ENCODE assay signal across 8 cellular contexts in the genomic region with DNA sequence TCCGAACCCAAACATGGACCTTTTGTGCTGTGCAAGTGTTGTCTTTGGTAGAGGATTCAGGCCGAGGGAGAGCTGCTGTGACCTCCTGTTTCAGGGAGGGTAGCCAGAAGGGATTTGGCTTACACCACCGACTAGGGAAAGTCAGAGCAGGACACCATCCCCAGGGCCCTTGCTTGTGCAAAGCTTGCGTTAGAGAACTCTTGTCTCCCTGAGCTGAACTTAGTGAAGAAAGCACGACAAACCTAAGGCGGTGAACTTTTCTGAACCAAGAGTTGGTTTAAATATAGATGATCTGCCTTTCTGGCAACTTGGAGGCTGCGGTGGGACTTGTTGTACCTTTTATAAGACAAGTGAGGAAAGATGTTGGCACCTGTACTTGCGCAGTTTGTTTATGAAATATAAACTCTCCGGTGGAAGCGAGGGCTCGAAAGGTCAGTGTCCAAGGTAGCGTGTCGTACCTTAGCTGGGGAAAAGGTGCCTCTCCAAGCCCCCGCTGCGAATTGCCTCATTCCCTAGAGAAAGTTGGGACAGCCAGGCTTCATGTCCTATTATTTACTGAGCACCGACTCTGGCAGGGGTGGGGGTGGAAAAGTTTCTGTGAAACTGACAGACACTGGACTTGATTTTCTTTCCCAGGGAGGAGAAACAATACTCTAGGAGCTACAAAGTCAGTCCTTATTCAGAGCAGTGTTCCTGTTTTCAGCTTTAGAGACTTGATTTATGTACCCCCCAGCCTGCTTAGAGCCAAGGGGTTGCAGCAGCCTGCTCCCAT. TPM values are rescaled to one million over a fixed set of nuclear protein-coding genes. Genes with fewer than 3 reads are reported as not detected.
DNase-seq lines count a peak whose midpoint lies in the region; FAIRE-seq and TF ChIP-seq lines count a peak whose summit lies in the region.
"Had no signal": no experiment of that assay in that cellular context is flagged by ENCODE, and none has a peak within 500 bp of the region (broad histone marks: within the 10 kb centered on the region; RNA-seq: fewer than 3 reads in every experiment).

No MANE protein-coding gene starts in this region.

- H3K27ac Mint-ChIP-seq in mesothelial cell of epicardium = peak overlapping the region; percentile 98

- 76% methylated on average over 16 of the region's 16 CpGs; no CpG with 5 or more reads in 1 of the 2 experiments for WGBS in H1 (ENCODE audit: extremely low coverage in 1 of 2, insufficient coverage in 1 of 2, insufficient read length in 1 of 2, insufficient replicate concordance in 2 of 2, low coverage in 1 of 2, low lambda C conversion rate in 2 of 2, missing lambda C conversion rate in 1 of 2), 2 experiments
- WGBS in thymus = 82% methylated on average over 16 of the region's 16 CpGs

- no peaks in the 10 kb centered on the region for H3K23me2 ChIP-seq in H1 (ENCODE audit: low read depth, low read length)

- CTCF ChIA-PET in RWPE1 (lab: Yijun Ruan, JAX) = interaction anchor here (0.6 to 0.8 kb wide), 2 partner anchors 35 to 37 kb away, joined by 4 to 5 read pairs; no protein-coding TSS in a partner anchor
- CTCF ChIA-PET in H1 (lab: Charles Lee; ENCODE audit: partially characterized antibody) = interaction anchor here (1.1 to 1.5 kb wide), 4 partner anchors 21 to 96 kb away, joined by 3 to 6 read pairs (median 4); no protein-coding TSS in a partner anchor

- H3K9ac ChIP-seq in H1 (replicated peaks in 1 of 4; ENCODE audit: extremely low read depth in 1 of 4, low read depth in 3 of 4, low read length in 3 of 4) = no peak overlapping the region

- no peak for TF ChIP-seq POLR2A in H1 (IDR thresholded peaks at IDR 0.05; ENCODE audit: control extremely low read depth in 1 of 2, low read depth in 2 of 2, low read length in 2 of 2)

- H3K14ac ChIP-seq in H1 (ENCODE audit: insufficient read length) = no peak overlapping the region

- DNase-seq in RWPE1 (ENCODE audit: low spot score) (no peak), H1 (ENCODE audit: low read depth in 1 of 2, low spot score in 2 of 2) (no peak), mesothelial cell of epicardium (ENCODE audit: low spot score in 2 of 2, unreplicated experiment in 2 of 2) (no peak), NCI-H2081 (lab: John Stamatoyannopoulos, UW) (no peak), putamen (ENCODE audit: low spot score) (no peak), T-helper 1 cell (no peak)

- TF ChIP-seq CTCF in RWPE1 (conservative IDR thresholded peaks at IDR 0.05; ENCODE audit: low read depth) (no peak), H1 (IDR thresholded peaks at IDR 0.05; ENCODE audit: control extremely low read depth in 1 of 3, insufficient read depth in 1 of 3, low read depth in 1 of 3, low read length in 3 of 3) (no peak), mesothelial cell of epicardium (IDR thresholded peaks at IDR 0.05; ENCODE audit: unreplicated experiment) (no peak)

- H2BK12ac ChIP-seq in H1 (ENCODE audit: low read depth, low read length) = peak overlapping the region; percentile 77; the same call in 1 of the 2 replicates

- H2BK20ac ChIP-seq in H1 (ENCODE audit: low read length) = no peak overlapping the region

- peak overlapping the region; percentile 38 for H3K4ac ChIP-seq in H1 (replicated peaks; ENCODE audit: insufficient read length, low read depth, low read length)

- H4K20me1 ChIP-seq in H1 (replicated peaks in 1 of 2; ENCODE audit: control insufficient read depth in 1 of 2, insufficient read depth in 2 of 2, low read length in 2 of 2) = no peaks in the 10 kb centered on the region

- no peak for FAIRE-seq in H1 (lab: Jason Lieb, UNC)

- H3K27me3 Mint-ChIP-seq in mesothelial cell of epicardium (ENCODE audit: low read depth) = no peaks in the 10 kb centered on the region
- H3K27me3 Mint-ChIP-seq: IgD-negative memory B cell had no signal

- 0 out of 2 replicates have a peak overlapping the region, but pooled peaks have one; percentile 15 for H2BK5ac ChIP-seq in H1 (ENCODE audit: low read depth, low read length)

- POLR2A ChIA-PET in RWPE1 (lab: Yijun Ruan, JAX; ENCODE audit: low non-redundant PET) = no interaction called here
- POLR2A ChIA-PET in H1 (lab: Charles Lee; ENCODE audit: partially characterized antibody) = interaction anchor here (0.6 to 4.8 kb wide), 8 partner anchors 10 to 77 kb away, joined by 3 to 40 read pairs (median 4); a partner anchor contains a TSS

- H3K18ac ChIP-seq in H1 (ENCODE audit: extremely low read depth, low read length) = no peak overlapping the region

- H3K9me3 ChIP-seq in H1 (ENCODE audit: insufficient read depth in 2 of 2, low read depth in 1 of 2, low read length in 1 of 2) (no peaks in the 10 kb centered on the region), thymus (ENCODE audit: control insufficient read depth) (no peaks in the 10 kb centered on the region)

- peaks cover 77% of the 10 kb centered on the region for H3K4me1 Mint-ChIP-seq in mesothelial cell of epicardium

- no peaks in the 10 kb centered on the region for H3K9me3 Mint-ChIP-seq in mesothelial cell of epicardium
- H3K9me3 Mint-ChIP-seq: IgD-negative memory B cell had no signal

- H3K36me3 ChIP-seq in H1 (ENCODE audit: control insufficient read depth in 2 of 4, insufficient read depth in 4 of 4, low read length in 3 of 4) (no peaks in the 10 kb centered on the region), thymus (ENCODE audit: control insufficient read depth, insufficient read depth) (no peaks in the 10 kb centered on the region)

- no peaks in the 10 kb centered on the region for H3K79me2 ChIP-seq in H1 (ENCODE audit: control insufficient read depth in 1 of 2, insufficient read depth in 2 of 2, low read length in 2 of 2)

- TF ChIP-seq EP300 in H1 (IDR thresholded peaks at IDR 0.05; ENCODE audit: borderline replicate concordance in 1 of 2, low read depth in 2 of 2, low read length in 2 of 2) = no peak

- no peak overlapping the region for H4K91ac ChIP-seq in H1 (replicated peaks; ENCODE audit: insufficient read length, low read length)

- H3K4me3 ChIP-seq in H1 (ENCODE audit: extremely low read depth in 1 of 4, insufficient read depth in 2 of 4, low read depth in 3 of 4, low read length in 4 of 4) (0 out of 8 replicates have a peak overlapping the region, but pooled peaks of 1 of the 4 experiments have one; percentile 41), thymus (ENCODE audit: low read length) (peak overlapping the region; percentile 57)

- H3K27ac ChIP-seq in RWPE1 (peak overlapping the region; percentile 99), H1 (ENCODE audit: low read depth, low read length) (no peak overlapping the region), thymus (ENCODE audit: low read depth) (peak overlapping the region; percentile 88)

- peaks cover 6% of the 10 kb centered on the region; the same call in 1 of the 2 replicates for H3K79me1 ChIP-seq in H1 (ENCODE audit: low read depth, low read length)

- no peak overlapping the region for H3K23ac ChIP-seq in H1 (ENCODE audit: insufficient read length)

- peak overlapping the region; percentile 70 for H3K4me3 Mint-ChIP-seq in mesothelial cell of epicardium
- H3K4me3 Mint-ChIP-seq: IgD-negative memory B cell had no signal

- no peak overlapping the region for H4K5ac ChIP-seq in H1 (ENCODE audit: insufficient read length, low read depth, low read length)

- H3K4me1 ChIP-seq in H1 (replicated peaks in 1 of 4; ENCODE audit: control insufficient read depth in 3 of 4, insufficient read depth in 4 of 4, low read length in 3 of 4) (peaks cover 21 to 27% (median 24%) of the 10 kb centered on the region in 4 experiments), thymus (ENCODE audit: control insufficient read depth, insufficient read depth, low read length) (peaks cover 42% of the 10 kb centered on the region)

- TF ChIP-seq RAD21 in H1 (IDR thresholded peaks at IDR 0.05 in 1 of 2, conservative IDR thresholded peaks at IDR 0.05 in 1 of 2; ENCODE audit: low read depth in 2 of 2, low read length in 2 of 2) = no peak

- no peak overlapping the region; the same call in 1 of the 2 replicates for H2AK5ac ChIP-seq in H1 (ENCODE audit: low read depth, low read length)

- H3K4me2 ChIP-seq in H1 (ENCODE audit: insufficient read depth in 1 of 2, low read depth in 2 of 2, low read length in 2 of 2) = peak overlapping the region; percentile 57 to 67; a peak in 3 of 4 replicates

- H2BK15ac ChIP-seq in H1 (ENCODE audit: low read length) = peak overlapping the region; percentile 73; the same call in 1 of the 2 replicates

- no peak overlapping the region for H2AFZ ChIP-seq in H1 (ENCODE audit: low read length)

- H3K36me3 Mint-ChIP-seq in mesothelial cell of epicardium = no peaks in the 10 kb centered on the region

- H4K8ac ChIP-seq in H1 (ENCODE audit: extremely low read depth, insufficient read depth, low read length) = no peak overlapping the region

- H3K27me3 ChIP-seq in H1 (replicated peaks in 1 of 4; ENCODE audit: control insufficient read depth in 3 of 4, extremely low read depth in 1 of 4, insufficient read depth in 3 of 4, low read length in 3 of 4) (no peaks in the 10 kb centered on the region; a peak in 2 of 7 replicates), thymus (ENCODE audit: control insufficient read depth, insufficient read depth) (no peaks in the 10 kb centered on the region)

- H2BK120ac ChIP-seq in H1 (replicated peaks; ENCODE audit: low read depth, low read length) = no peak overlapping the region

- no peak overlapping the region for H3K56ac ChIP-seq in H1 (replicated peaks; ENCODE audit: insufficient read length, low read depth, low read length)

TF ChIP-seq in H1, 55 proteins besides CTCF, POLR2A, EP300 and RAD21 (continues in another document):
- TF ChIP-seq SUZ12 (IDR thresholded peaks at IDR 0.05; ENCODE audit: low read length) = no peak
- no peak for TF ChIP-seq RNF2 (IDR thresholded peaks at IDR 0.05; ENCODE audit: borderline replicate concordance, low read depth, low read length, missing control alignments, poor library complexity, severe bottlenecking)
- no peak for TF ChIP-seq RBBP5 (IDR thresholded peaks at IDR 0.05; ENCODE audit: borderline replicate concordance, low read depth, low read length)
- TF ChIP-seq FOSL1 (IDR thresholded peaks at IDR 0.05; ENCODE audit: insufficient read depth, low read depth, low read length) = no peak
- TF ChIP-seq SIX5 (IDR thresholded peaks at IDR 0.05; ENCODE audit: low read depth, low read length) = no peak
- no peak for TF ChIP-seq POU5F1 (IDR thresholded peaks at IDR 0.05; ENCODE audit: low read depth, low read length)
- TF ChIP-seq JUN (IDR thresholded peaks at IDR 0.05; ENCODE audit: low read depth, low read length) = no peak
- TF ChIP-seq TCF12 (IDR thresholded peaks at IDR 0.05; ENCODE audit: low read depth, low read length) = no peak

RNA-seq across cellular contexts. Expression of a gene that starts 31.6 kb away (rescaled TPM):
- 26.2 and 26.6 TPM in 2 replicates for total RNA-seq in H1 (2021; fragmentation: NEBNext Ultra II Directional; extraction: Animal tissue kit (Norgen Biotek cat#: 25700))
- polyA plus RNA-seq in H1 (2011; rRNA removed) = 29.9 and 37.0 TPM in 2 replicates
- 24.6 TPM for polyA plus RNA-seq in H1 (2011; cell fraction: cytosol; rRNA removed)
- 27.2 TPM for polyA plus RNA-seq in H1 (2011; cell fraction: nucleus; rRNA removed)
- polyA plus RNA-seq in H1 (2012, experiment 1 of 2) = 14.7 to 20.7 TPM (median 20.2 TPM) in 4 replicates
- 19.6 TPM for polyA plus RNA-seq in H1 (2012, experiment 2 of 2)
- 24.7 TPM for polyA plus RNA-seq in H1 (2013, experiment 1 of 2)
- polyA plus RNA-seq in H1 (2013, experiment 2 of 2) = 25.2 TPM
- polyA minus RNA-seq in H1 (2011; rRNA and poly(A)+ RNA removed) = 33.2 and 39.3 TPM in 2 replicates
- 23.0 TPM for polyA minus RNA-seq in H1 (2011; cell fraction: cytosol; rRNA and poly(A)+ RNA removed)
- polyA minus RNA-seq in H1 (2011; cell fraction: nucleus; rRNA and poly(A)+ RNA removed) = 16.1 TPM
- total RNA-seq in mesothelial cell of epicardium = 56.3 to 56.7 TPM (median 56.3 TPM) in 3 replicates
- 75.9 TPM for polyA plus RNA-seq in thymus
